In the genomic region with DNA sequence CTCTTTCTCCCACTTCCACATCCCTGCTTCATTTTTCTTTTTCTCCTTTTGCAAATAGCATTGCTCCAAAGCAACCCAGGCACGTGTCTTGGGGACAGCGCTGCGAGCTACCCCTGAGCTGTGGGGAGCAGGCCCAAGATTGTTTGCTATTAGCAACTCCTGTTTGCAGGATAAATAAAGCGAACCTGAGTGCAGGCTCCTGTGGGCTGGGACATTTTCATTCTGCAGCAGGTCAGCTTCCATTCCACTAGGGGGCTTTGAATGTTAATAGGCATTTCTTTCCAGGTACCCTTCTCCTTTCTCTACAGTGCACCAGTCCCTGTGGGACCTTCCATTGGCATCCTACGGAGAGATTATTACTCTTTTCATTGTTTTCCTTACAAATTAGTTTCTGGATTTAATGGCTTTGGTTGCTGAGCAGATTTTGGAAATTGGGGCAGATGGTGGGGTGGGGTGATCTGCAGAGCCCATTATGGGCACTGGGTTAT, we compare ENCODE assay signal across 1 cellular context.
TF ChIP-seq lines count a peak whose summit lies in the region.

No MANE protein-coding gene starts in this region.

TF ChIP-seq in H1, 55 proteins besides CTCF, POLR2A, EP300 and RAD21 (continued from another document):
- peak; percentile 71; the same call in 1 of the 2 replicates for TF ChIP-seq YY1 (IDR thresholded peaks at IDR 0.05; ENCODE audit: low read depth, low read length)
- no peak for TF ChIP-seq EGR1 (IDR thresholded peaks at IDR 0.05; ENCODE audit: borderline replicate concordance, low read depth, low read length)
- TF ChIP-seq, protein P1, sequence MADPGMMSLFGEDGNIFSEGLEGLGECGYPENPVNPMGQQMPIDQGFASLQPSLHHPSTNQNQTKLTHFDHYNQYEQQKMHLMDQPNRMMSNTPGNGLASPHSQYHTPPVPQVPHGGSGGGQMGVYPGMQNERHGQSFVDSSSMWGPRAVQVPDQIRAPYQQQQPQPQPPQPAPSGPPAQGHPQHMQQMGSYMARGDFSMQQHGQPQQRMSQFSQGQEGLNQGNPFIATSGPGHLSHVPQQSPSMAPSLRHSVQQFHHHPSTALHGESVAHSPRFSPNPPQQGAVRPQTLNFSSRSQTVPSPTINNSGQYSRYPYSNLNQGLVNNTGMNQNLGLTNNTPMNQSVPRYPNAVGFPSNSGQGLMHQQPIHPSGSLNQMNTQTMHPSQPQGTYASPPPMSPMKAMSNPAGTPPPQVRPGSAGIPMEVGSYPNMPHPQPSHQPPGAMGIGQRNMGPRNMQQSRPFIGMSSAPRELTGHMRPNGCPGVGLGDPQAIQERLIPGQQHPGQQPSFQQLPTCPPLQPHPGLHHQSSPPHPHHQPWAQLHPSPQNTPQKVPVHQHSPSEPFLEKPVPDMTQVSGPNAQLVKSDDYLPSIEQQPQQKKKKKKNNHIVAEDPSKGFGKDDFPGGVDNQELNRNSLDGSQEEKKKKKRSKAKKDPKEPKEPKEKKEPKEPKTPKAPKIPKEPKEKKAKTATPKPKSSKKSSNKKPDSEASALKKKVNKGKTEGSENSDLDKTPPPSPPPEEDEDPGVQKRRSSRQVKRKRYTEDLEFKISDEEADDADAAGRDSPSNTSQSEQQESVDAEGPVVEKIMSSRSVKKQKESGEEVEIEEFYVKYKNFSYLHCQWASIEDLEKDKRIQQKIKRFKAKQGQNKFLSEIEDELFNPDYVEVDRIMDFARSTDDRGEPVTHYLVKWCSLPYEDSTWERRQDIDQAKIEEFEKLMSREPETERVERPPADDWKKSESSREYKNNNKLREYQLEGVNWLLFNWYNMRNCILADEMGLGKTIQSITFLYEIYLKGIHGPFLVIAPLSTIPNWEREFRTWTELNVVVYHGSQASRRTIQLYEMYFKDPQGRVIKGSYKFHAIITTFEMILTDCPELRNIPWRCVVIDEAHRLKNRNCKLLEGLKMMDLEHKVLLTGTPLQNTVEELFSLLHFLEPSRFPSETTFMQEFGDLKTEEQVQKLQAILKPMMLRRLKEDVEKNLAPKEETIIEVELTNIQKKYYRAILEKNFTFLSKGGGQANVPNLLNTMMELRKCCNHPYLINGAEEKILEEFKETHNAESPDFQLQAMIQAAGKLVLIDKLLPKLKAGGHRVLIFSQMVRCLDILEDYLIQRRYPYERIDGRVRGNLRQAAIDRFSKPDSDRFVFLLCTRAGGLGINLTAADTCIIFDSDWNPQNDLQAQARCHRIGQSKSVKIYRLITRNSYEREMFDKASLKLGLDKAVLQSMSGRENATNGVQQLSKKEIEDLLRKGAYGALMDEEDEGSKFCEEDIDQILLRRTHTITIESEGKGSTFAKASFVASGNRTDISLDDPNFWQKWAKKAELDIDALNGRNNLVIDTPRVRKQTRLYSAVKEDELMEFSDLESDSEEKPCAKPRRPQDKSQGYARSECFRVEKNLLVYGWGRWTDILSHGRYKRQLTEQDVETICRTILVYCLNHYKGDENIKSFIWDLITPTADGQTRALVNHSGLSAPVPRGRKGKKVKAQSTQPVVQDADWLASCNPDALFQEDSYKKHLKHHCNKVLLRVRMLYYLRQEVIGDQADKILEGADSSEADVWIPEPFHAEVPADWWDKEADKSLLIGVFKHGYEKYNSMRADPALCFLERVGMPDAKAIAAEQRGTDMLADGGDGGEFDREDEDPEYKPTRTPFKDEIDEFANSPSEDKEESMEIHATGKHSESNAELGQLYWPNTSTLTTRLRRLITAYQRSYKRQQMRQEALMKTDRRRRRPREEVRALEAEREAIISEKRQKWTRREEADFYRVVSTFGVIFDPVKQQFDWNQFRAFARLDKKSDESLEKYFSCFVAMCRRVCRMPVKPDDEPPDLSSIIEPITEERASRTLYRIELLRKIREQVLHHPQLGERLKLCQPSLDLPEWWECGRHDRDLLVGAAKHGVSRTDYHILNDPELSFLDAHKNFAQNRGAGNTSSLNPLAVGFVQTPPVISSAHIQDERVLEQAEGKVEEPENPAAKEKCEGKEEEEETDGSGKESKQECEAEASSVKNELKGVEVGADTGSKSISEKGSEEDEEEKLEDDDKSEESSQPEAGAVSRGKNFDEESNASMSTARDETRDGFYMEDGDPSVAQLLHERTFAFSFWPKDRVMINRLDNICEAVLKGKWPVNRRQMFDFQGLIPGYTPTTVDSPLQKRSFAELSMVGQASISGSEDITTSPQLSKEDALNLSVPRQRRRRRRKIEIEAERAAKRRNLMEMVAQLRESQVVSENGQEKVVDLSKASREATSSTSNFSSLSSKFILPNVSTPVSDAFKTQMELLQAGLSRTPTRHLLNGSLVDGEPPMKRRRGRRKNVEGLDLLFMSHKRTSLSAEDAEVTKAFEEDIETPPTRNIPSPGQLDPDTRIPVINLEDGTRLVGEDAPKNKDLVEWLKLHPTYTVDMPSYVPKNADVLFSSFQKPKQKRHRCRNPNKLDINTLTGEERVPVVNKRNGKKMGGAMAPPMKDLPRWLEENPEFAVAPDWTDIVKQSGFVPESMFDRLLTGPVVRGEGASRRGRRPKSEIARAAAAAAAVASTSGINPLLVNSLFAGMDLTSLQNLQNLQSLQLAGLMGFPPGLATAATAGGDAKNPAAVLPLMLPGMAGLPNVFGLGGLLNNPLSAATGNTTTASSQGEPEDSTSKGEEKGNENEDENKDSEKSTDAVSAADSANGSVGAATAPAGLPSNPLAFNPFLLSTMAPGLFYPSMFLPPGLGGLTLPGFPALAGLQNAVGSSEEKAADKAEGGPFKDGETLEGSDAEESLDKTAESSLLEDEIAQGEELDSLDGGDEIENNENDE (IDR thresholded peaks at IDR 0.05; ENCODE audit: insufficient replicate concordance, low read length): peak; percentile 61
- TF ChIP-seq CBX8 (IDR thresholded peaks at IDR 0.05; ENCODE audit: borderline replicate concordance, low read depth, low read length): no peak
- peak; percentile 30 for TF ChIP-seq TAF7 (optimal IDR thresholded peaks at IDR 0.05; ENCODE audit: borderline replicate concordance, low read depth, low read length)
- peak in 1 of 2 experiments; percentile 62; a peak in 1 of 4 replicates for TF ChIP-seq SIN3A (conservative IDR thresholded peaks at IDR 0.05 in 1 of 2, IDR thresholded peaks at IDR 0.05 in 1 of 2; ENCODE audit: low read depth in 1 of 2, low read length in 2 of 2)
- no peak for TF ChIP-seq MAFK (IDR thresholded peaks at IDR 0.05; ENCODE audit: low read depth, low read length)
- TF ChIP-seq TAF1 (IDR thresholded peaks at IDR 0.05; ENCODE audit: low read depth, low read length): peak; percentile 46; the same call in 1 of the 2 replicates
- TF ChIP-seq HDAC2 (IDR thresholded peaks at IDR 0.05; ENCODE audit: borderline replicate concordance in 1 of 2, low read depth in 2 of 2, low read length in 2 of 2): peak in 1 of 2 experiments; percentile 71; a peak in 1 of 4 replicates
- TF ChIP-seq, protein P2, sequence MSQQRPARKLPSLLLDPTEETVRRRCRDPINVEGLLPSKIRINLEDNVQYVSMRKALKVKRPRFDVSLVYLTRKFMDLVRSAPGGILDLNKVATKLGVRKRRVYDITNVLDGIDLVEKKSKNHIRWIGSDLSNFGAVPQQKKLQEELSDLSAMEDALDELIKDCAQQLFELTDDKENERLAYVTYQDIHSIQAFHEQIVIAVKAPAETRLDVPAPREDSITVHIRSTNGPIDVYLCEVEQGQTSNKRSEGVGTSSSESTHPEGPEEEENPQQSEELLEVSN (IDR thresholded peaks at IDR 0.05): peak; percentile 70; the same call in 1 of the 2 replicates
- TF ChIP-seq RXRA (IDR thresholded peaks at IDR 0.05; ENCODE audit: insufficient read depth, low read depth, low read length): no peak
- TF ChIP-seq TEAD4 (IDR thresholded peaks at IDR 0.05; ENCODE audit: low read depth, low read length): peak; percentile 47; the same call in 1 of the 2 replicates
